1 cellular context compared by ENCODE assay signal in genomic region chr10:104233817-104234216, GRCh38.
TF ChIP-seq lines count a peak whose summit lies in the region.

No MANE protein-coding gene starts in this region.

TF ChIP-seq in GM23338, 12 proteins besides CTCF, POLR2A, EP300 and RAD21 (continued from another document):
- TF ChIP-seq, protein P1, sequence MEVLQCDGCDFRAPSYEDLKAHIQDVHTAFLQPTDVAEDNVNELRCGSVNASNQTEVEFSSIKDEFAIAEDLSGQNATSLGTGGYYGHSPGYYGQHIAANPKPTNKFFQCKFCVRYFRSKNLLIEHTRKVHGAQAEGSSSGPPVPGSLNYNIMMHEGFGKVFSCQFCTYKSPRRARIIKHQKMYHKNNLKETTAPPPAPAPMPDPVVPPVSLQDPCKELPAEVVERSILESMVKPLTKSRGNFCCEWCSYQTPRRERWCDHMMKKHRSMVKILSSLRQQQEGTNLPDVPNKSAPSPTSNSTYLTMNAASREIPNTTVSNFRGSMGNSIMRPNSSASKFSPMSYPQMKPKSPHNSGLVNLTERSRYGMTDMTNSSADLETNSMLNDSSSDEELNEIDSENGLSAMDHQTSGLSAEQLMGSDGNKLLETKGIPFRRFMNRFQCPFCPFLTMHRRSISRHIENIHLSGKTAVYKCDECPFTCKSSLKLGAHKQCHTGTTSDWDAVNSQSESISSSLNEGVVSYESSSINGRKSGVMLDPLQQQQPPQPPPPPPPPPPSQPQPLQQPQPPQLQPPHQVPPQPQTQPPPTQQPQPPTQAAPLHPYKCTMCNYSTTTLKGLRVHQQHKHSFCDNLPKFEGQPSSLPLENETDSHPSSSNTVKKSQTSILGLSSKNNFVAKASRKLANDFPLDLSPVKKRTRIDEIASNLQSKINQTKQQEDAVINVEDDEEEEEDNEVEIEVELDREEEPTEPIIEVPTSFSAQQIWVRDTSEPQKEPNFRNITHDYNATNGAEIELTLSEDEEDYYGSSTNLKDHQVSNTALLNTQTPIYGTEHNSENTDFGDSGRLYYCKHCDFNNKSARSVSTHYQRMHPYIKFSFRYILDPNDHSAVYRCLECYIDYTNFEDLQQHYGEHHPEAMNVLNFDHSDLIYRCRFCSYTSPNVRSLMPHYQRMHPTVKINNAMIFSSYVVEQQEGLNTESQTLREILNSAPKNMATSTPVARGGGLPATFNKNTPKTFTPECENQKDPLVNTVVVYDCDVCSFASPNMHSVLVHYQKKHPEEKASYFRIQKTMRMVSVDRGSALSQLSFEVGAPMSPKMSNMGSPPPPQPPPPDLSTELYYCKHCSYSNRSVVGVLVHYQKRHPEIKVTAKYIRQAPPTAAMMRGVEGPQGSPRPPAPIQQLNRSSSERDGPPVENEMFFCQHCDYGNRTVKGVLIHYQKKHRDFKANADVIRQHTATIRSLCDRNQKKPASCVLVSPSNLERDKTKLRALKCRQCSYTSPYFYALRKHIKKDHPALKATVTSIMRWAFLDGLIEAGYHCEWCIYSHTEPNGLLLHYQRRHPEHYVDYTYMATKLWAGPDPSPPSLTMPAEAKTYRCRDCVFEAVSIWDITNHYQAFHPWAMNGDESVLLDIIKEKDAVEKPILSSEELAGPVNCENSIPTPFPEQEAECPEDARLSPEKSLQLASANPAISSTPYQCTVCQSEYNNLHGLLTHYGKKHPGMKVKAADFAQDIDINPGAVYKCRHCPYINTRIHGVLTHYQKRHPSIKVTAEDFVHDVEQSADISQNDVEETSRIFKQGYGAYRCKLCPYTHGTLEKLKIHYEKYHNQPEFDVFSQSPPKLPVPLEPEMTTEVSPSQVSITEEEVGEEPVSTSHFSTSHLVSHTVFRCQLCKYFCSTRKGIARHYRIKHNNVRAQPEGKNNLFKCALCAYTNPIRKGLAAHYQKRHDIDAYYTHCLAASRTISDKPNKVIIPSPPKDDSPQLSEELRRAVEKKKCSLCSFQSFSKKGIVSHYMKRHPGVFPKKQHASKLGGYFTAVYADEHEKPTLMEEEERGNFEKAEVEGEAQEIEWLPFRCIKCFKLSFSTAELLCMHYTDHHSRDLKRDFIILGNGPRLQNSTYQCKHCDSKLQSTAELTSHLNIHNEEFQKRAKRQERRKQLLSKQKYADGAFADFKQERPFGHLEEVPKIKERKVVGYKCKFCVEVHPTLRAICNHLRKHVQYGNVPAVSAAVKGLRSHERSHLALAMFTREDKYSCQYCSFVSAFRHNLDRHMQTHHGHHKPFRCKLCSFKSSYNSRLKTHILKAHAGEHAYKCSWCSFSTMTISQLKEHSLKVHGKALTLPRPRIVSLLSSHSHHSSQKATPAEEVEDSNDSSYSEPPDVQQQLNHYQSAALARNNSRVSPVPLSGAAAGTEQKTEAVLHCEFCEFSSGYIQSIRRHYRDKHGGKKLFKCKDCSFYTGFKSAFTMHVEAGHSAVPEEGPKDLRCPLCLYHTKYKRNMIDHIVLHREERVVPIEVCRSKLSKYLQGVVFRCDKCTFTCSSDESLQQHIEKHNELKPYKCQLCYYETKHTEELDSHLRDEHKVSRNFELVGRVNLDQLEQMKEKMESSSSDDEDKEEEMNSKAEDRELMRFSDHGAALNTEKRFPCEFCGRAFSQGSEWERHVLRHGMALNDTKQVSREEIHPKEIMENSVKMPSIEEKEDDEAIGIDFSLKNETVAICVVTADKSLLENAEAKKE (CRISPR knock-in tag; IDR thresholded peaks at IDR 0.05), result no peak
- TF ChIP-seq, protein P2, sequence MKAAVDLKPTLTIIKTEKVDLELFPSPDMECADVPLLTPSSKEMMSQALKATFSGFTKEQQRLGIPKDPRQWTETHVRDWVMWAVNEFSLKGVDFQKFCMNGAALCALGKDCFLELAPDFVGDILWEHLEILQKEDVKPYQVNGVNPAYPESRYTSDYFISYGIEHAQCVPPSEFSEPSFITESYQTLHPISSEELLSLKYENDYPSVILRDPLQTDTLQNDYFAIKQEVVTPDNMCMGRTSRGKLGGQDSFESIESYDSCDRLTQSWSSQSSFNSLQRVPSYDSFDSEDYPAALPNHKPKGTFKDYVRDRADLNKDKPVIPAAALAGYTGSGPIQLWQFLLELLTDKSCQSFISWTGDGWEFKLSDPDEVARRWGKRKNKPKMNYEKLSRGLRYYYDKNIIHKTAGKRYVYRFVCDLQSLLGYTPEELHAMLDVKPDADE (IDR thresholded peaks at IDR 0.05), result no peak
- TF ChIP-seq ZNF331 (CRISPR knock-in tag; IDR thresholded peaks at IDR 0.05; ENCODE audit: low read depth) (no peak), STAT1 (IDR thresholded peaks at IDR 0.05; ENCODE audit: unreplicated experiment) (no peak), EZH2 (IDR thresholded peaks at IDR 0.05; ENCODE audit: low read depth, unreplicated experiment) (no peak), NANOG (IDR thresholded peaks at IDR 0.05; ENCODE audit: borderline replicate concordance) (no peak), CREB1 (CRISPR knock-in tag; IDR thresholded peaks at IDR 0.05; ENCODE audit: low read depth) (no peak), ZNF114 (CRISPR knock-in tag; IDR thresholded peaks at IDR 0.05) (no peak), JUNB (IDR thresholded peaks at IDR 0.05; ENCODE audit: unreplicated experiment) (no peak)
TF ChIP-seq in GM23338: peak in this region for 0.
